8 cellular contexts compared by ENCODE assay signal in the genomic region with DNA sequence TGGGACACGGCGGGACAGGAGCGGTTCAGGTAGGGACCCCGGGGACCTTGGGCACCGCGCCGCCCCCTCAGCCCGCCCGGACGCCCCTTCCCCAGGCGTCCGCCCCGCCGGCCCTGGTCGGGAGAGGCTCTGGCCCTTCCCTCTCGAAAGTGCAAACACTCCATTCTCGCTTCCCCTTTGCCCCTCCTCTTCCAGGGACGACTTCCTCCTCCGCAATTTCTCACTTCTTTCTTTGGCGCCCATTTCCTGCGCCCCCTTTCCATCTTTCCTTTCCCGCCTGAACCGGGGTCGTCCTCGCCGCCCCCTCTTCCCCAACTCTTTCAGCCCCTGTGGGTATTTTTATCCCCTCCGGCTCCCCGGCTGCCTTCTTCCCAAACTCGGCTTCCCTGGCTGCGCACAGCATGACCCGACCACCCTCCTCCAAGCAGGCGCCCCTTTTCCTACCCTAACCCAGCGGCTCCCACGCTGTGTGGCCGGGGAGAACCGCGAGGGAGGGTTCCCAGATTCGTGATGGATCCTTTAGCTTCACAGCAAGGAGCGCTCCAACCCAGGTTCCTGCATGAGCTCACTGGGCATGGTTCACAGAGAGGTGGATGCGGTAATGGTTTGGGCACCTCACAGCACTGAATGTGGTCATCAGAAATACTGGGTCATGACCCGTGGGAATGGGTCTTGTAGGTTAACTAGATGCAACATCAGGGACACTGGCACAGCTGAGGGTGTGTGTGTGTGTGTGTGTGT. TPM values are rescaled to one million over a fixed set of nuclear protein-coding genes. Genes with fewer than 3 reads are reported as not detected.
DNase-seq lines count a peak whose midpoint lies in the region; ATAC-seq and TF ChIP-seq lines count a peak whose summit lies in the region.

No MANE protein-coding gene starts in this region.

- TF ChIP-seq CTCF in omental fat pad (IDR thresholded peaks at IDR 0.05): no peak

- H3K36me3 ChIP-seq in HUES64 (ENCODE audit: insufficient read depth, low read length) (peaks cover 7% of the 10 kb centered on the region; the same call in 1 of the 2 replicates), esophagus (ENCODE audit: control insufficient read depth in 2 of 2, insufficient read depth in 2 of 2, low read length in 1 of 2) (no peaks in the 10 kb centered on the region)

- WGBS in HUES64: under 1% methylated on average over 41 of the region's 41 CpGs
- 2 to 3% methylated on average over 38 to 41 of the region's 41 CpGs for WGBS in esophagus, 2 donors

- H3K27me3 ChIP-seq in HUES64 (ENCODE audit: insufficient read depth, low read length) (no peaks in the 10 kb centered on the region), esophagus (ENCODE audit: control insufficient read depth in 1 of 2, insufficient read depth in 2 of 2, low read length in 2 of 2) (peaks cover 0 to 4% of the 10 kb centered on the region in 2 donors)

- ATAC-seq in GM19397 (IDR thresholded peaks at IDR 0.05; ENCODE audit: unreplicated experiment) (peak; percentile 9), omental fat pad (ENCODE audit: low FRiP score) (no peak)
- no peak for ATAC-seq in natural killer cell treated with Interleukin-12 subunit alpha and Interleukin-12 subunit beta and Interleukin-15 and Interleukin-18, amount 100 ng/mL, for 72 hours

- no peaks in the 10 kb centered on the region for H3K9me3 ChIP-seq in HUES64 (ENCODE audit: insufficient read depth, low read depth, low read length)
- H3K9me3 ChIP-seq in esophagus (ENCODE audit: control insufficient read depth in 2 of 2, insufficient read depth in 1 of 2, low read depth in 1 of 2, low read length in 1 of 2): peaks cover 0 to 3% of the 10 kb centered on the region in 2 donors

- peak; percentile 59 for DNase-seq in COLO668 (lab: John Stamatoyannopoulos, UW; ENCODE audit: unreplicated experiment)
- DNase-seq in SK-N-DZ (ENCODE audit: low spot score): peak; percentile 62
- DNase-seq in natural killer cell treated with Interleukin-12 subunit alpha and Interleukin-12 subunit beta and Interleukin-15 and Interleukin-18, amount 100 ng/mL, for 72 hours (ENCODE audit: low spot score): no peak
- no peak for DNase-seq in GDM1 (lab: John Stamatoyannopoulos, UW)
- no peak for DNase-seq in omental fat pad (ENCODE audit: low spot score)

- peaks cover 2% of the 10 kb centered on the region for H3K9me3 Mint-ChIP-seq in natural killer cell treated with Interleukin-12 subunit alpha and Interleukin-12 subunit beta and Interleukin-15 and Interleukin-18, amount 100 ng/mL, for 72 hours

- H3K27ac Mint-ChIP-seq in natural killer cell treated with Interleukin-12 subunit alpha and Interleukin-12 subunit beta and Interleukin-15 and Interleukin-18, amount 100 ng/mL, for 72 hours: no peak overlapping the region

- H3K27ac ChIP-seq in HUES64 (ENCODE audit: low read depth, low read length): peak overlapping the region; percentile 45
- no peak overlapping the region for H3K27ac ChIP-seq in esophagus (ENCODE audit: low read depth in 2 of 2, low read length in 1 of 2)

- H3K9ac ChIP-seq in HUES64 (ENCODE audit: low read depth, low read length): peak overlapping the region; percentile 84

- peak overlapping the region; percentile 92 for H3K4me3 Mint-ChIP-seq in natural killer cell treated with Interleukin-12 subunit alpha and Interleukin-12 subunit beta and Interleukin-15 and Interleukin-18, amount 100 ng/mL, for 72 hours

- H3K27me3 Mint-ChIP-seq in natural killer cell treated with Interleukin-12 subunit alpha and Interleukin-12 subunit beta and Interleukin-15 and Interleukin-18, amount 100 ng/mL, for 72 hours: peaks cover 21 to 44% of the 10 kb centered on the region in 2 donors

- 0 out of 2 replicates have a peak, but pooled peaks cover 3% of the 10 kb centered on the region for H3K4me1 ChIP-seq in HUES64 (ENCODE audit: insufficient read depth, low read length)
- peaks cover 0 to 5% of the 10 kb centered on the region in 2 donors for H3K4me1 ChIP-seq in esophagus (ENCODE audit: control insufficient read depth in 2 of 2, insufficient read depth in 2 of 2, low read length in 1 of 2)

- H3K4me3 ChIP-seq in HUES64 (ENCODE audit: low read length) (peak overlapping the region; percentile 80), esophagus (ENCODE audit: low read depth in 1 of 2, low read length in 2 of 2) (peak overlapping the region; percentile 27 to 34)

- no peaks in the 10 kb centered on the region for H3K36me3 Mint-ChIP-seq in natural killer cell treated with Interleukin-12 subunit alpha and Interleukin-12 subunit beta and Interleukin-15 and Interleukin-18, amount 100 ng/mL, for 72 hours

- peaks cover 7 to 13% of the 10 kb centered on the region in 2 donors for H3K4me1 Mint-ChIP-seq in natural killer cell treated with Interleukin-12 subunit alpha and Interleukin-12 subunit beta and Interleukin-15 and Interleukin-18, amount 100 ng/mL, for 72 hours (ENCODE audit: low read depth in 2 of 2)

RNA-seq across cellular contexts. Expression of a gene that starts 0.7 kb away (rescaled TPM):
- polyA plus RNA-seq in HUES64 (2013, experiment 1 of 2): 9.8 TPM
- 6.9 TPM for polyA plus RNA-seq in HUES64 (2013, experiment 2 of 2)
- polyA plus RNA-seq in SK-N-DZ (2014; cell fraction: cytosol; rRNA removed): 14.0 and 15.9 TPM in 2 replicates
- polyA plus RNA-seq in SK-N-DZ (2014; cell fraction: nucleus; rRNA removed): 3.9 and 8.8 TPM in 2 replicates
- under 1 TPM in 1 of 2 donors, not detected in 1; 0.04 TPM for polyA plus RNA-seq in esophagus
- under 1 TPM; 0.19 to 0.53 TPM for total RNA-seq in natural killer cell treated with Interleukin-12 subunit alpha and Interleukin-12 subunit beta and Interleukin-15 and Interleukin-18, amount 100 ng/mL, for 72 hours
- total RNA-seq in omental fat pad: 1 to 10 TPM; 1.4 to 4.3 (median 2.5) TPM

Comparison
In these comparisons a context has a peak if more than half of its experiments do, and no peak if none do; other contexts are left out.
1. DNase-seq: peak in COLO668 (single experiment) and SK-N-DZ (single experiment); none in natural killer cell treated with Interleukin-12 subunit alpha and Interleukin-12 subunit beta and Interleukin-15 and Interleukin-18, amount 100 ng/mL, for 72 hours (single experiment), GDM1 (single experiment) and omental fat pad (single experiment).